16 cellular contexts compared by ENCODE assay signal in genomic region chr19:58379276-58379675, GRCh38. TPM values are rescaled to one million over a fixed set of nuclear protein-coding genes. Genes with fewer than 3 reads are reported as not detected.
A peak's percentile ranks its signal among the peaks of the same experiment; 100 is the strongest.
DNase-seq lines count a peak whose midpoint lies in the region; ATAC-seq, FAIRE-seq and TF ChIP-seq lines count a peak whose summit lies in the region.
"Had no signal": no experiment of that assay in that cellular context is flagged by ENCODE, and none has a peak within 500 bp of the region (broad histone marks: within the 10 kb centered on the region; RNA-seq: fewer than 3 reads in every experiment).

No MANE protein-coding gene starts in this region.

- H4K8ac ChIP-seq in H1 (ENCODE audit: extremely low read depth, insufficient read depth, low read length) = no peak overlapping the region; the same call in 1 of the 2 replicates
- no peak overlapping the region for H4K8ac ChIP-seq in trophoblast cell (ENCODE audit: low read depth, low read length)

- H3K36me3 ChIP-seq in OCI-LY7 (ENCODE audit: insufficient read depth, low read length) (no peaks in the 10 kb centered on the region), H1 (ENCODE audit: control insufficient read depth in 2 of 4, insufficient read depth in 4 of 4, low read length in 3 of 4) (no peaks in the 10 kb centered on the region), trophoblast cell (ENCODE audit: control insufficient read depth in 1 of 2, insufficient read depth in 2 of 2, low read length in 2 of 2) (no peaks in the 10 kb centered on the region)
- H3K36me3 ChIP-seq: right lobe of liver had no signal

- H3K27ac ChIP-seq in OCI-LY7 (ENCODE audit: low read depth, low read length, poor library complexity, severe bottlenecking) = no peak overlapping the region
- H3K27ac ChIP-seq in H1 (ENCODE audit: low read depth, low read length) = no peak overlapping the region
- H3K27ac ChIP-seq in trophoblast cell (ENCODE audit: low read depth, low read length) = no peak overlapping the region
- H3K27ac ChIP-seq: SK-N-MC had no signal

- H2BK120ac ChIP-seq in H1 (replicated peaks; ENCODE audit: low read depth, low read length) (no peak overlapping the region), trophoblast cell (ENCODE audit: insufficient read depth, low read length, poor library complexity) (no peak overlapping the region)

- H3K4me3 Mint-ChIP-seq in activated CD4-positive, alpha-beta T cell treated with anti-CD3 and anti-CD28 coated beads, Interleukin-2, amount 10 ng/mL, durations not matched to agents 7 days and 5 days = peak overlapping the region; percentile 83

- no peak overlapping the region for H4K5ac ChIP-seq in H1 (ENCODE audit: insufficient read length, low read depth, low read length)

- H2AK5ac ChIP-seq in H1 (ENCODE audit: low read depth, low read length) (no peak overlapping the region), trophoblast cell (ENCODE audit: low read length) (no peak overlapping the region)

- H3K18ac ChIP-seq in H1 (ENCODE audit: extremely low read depth, low read length) (no peak overlapping the region), trophoblast cell (ENCODE audit: low read length) (peak overlapping the region; percentile 2)

- H3K23ac ChIP-seq in H1 (ENCODE audit: insufficient read length) (no peak overlapping the region), trophoblast cell (ENCODE audit: low read length) (no peak overlapping the region)

- H3K79me2 ChIP-seq in OCI-LY7 (ENCODE audit: insufficient read depth, low read depth, low read length) (no peaks in the 10 kb centered on the region; the same call in 1 of the 2 replicates), H1 (ENCODE audit: control insufficient read depth in 1 of 2, insufficient read depth in 2 of 2, low read length in 2 of 2) (no peaks in the 10 kb centered on the region; a peak in 1 of 4 replicates), trophoblast cell (ENCODE audit: control insufficient read depth, insufficient read depth, low read length, poor library complexity) (no peaks in the 10 kb centered on the region)

- no peak for FAIRE-seq in H1 (lab: Jason Lieb, UNC)
- FAIRE-seq: frontal cortex had no signal

- TF ChIP-seq RAD21 in H1 (IDR thresholded peaks at IDR 0.05 in 1 of 2, conservative IDR thresholded peaks at IDR 0.05 in 1 of 2; ENCODE audit: low read depth in 2 of 2, low read length in 2 of 2) = no peak

- H2BK5ac ChIP-seq in H1 (ENCODE audit: low read depth, low read length) (no peak overlapping the region), trophoblast cell (ENCODE audit: low read depth, low read length, poor library complexity) (no peak overlapping the region)

- H3K9me2 ChIP-seq in OCI-LY7 (ENCODE audit: insufficient read depth, low read length) = no peaks in the 10 kb centered on the region

- intact Hi-C loops in OCI-LY7 (cut with micrococcal nuclease; ENCODE audit: unreplicated experiment) = no loop called here

- TF ChIP-seq POLR2A in H1 (IDR thresholded peaks at IDR 0.05; ENCODE audit: control extremely low read depth in 1 of 2, low read depth in 2 of 2, low read length in 2 of 2) = no peak

- H3K14ac ChIP-seq in H1 (ENCODE audit: insufficient read length) (no peak overlapping the region), trophoblast cell (ENCODE audit: low read length) (no peak overlapping the region)

- H3K4ac ChIP-seq in H1 (replicated peaks; ENCODE audit: insufficient read length, low read depth, low read length) = no peak overlapping the region
- no peak overlapping the region for H3K4ac ChIP-seq in trophoblast cell (ENCODE audit: low read depth, low read length)

- no peak overlapping the region for H2BK20ac ChIP-seq in H1 (ENCODE audit: low read length)

- H3K27me3 Mint-ChIP-seq in activated CD4-positive, alpha-beta T cell treated with anti-CD3 and anti-CD28 coated beads, Interleukin-2, amount 10 ng/mL, durations not matched to agents 7 days and 5 days = no peaks in the 10 kb centered on the region

- H2AFZ ChIP-seq in OCI-LY7 (ENCODE audit: low read length) (no peak overlapping the region), H1 (ENCODE audit: low read length) (no peak overlapping the region), trophoblast cell (ENCODE audit: insufficient read depth, low read length, poor library complexity) (no peak overlapping the region)

- no peak overlapping the region for H3K56ac ChIP-seq in H1 (replicated peaks; ENCODE audit: insufficient read length, low read depth, low read length)

- POLR2A ChIA-PET in activated CD4-positive, alpha-beta T cell treated with anti-CD3 and anti-CD28 coated beads, Interleukin-2, amount 10 ng/mL, durations not matched to agents 7 days and 5 days (lab: Charles Lee) = interaction anchor here (0.7 kb wide), 1 partner anchor 30 kb away, joined by 5 read pairs; no protein-coding TSS in a partner anchor
- POLR2A ChIA-PET in OCI-LY7 (lab: Charles Lee) (interaction anchor here (1.5 kb wide), 1 partner anchor 17 kb away, joined by 6 read pairs; the partner anchor contains the start of gene ZNF497), H1 (lab: Charles Lee; ENCODE audit: partially characterized antibody) (interaction anchor here (1.1 to 8.5 kb wide), 5 partner anchors 9 to 165 kb away, joined by 3 to 94 read pairs (median 8); partner anchors contain the start of genes TRIM28 and ZNF497)

- no peak for TF ChIP-seq EP300 in H1 (IDR thresholded peaks at IDR 0.05; ENCODE audit: borderline replicate concordance in 1 of 2, low read depth in 2 of 2, low read length in 2 of 2)

- peaks cover 23% of the 10 kb centered on the region for H3K4me1 Mint-ChIP-seq in activated CD4-positive, alpha-beta T cell treated with anti-CD3 and anti-CD28 coated beads, Interleukin-2, amount 10 ng/mL, durations not matched to agents 7 days and 5 days

- H3K27ac Mint-ChIP-seq in activated CD4-positive, alpha-beta T cell treated with anti-CD3 and anti-CD28 coated beads, Interleukin-2, amount 10 ng/mL, durations not matched to agents 7 days and 5 days = peak overlapping the region; percentile 94

- no peak overlapping the region for H4K12ac ChIP-seq in trophoblast cell (ENCODE audit: low read depth, low read length)

- TF ChIP-seq CTCF in OCI-LY7 (conservative IDR thresholded peaks at IDR 0.05; ENCODE audit: low read length) = no peak
- TF ChIP-seq CTCF in H1 (IDR thresholded peaks at IDR 0.05; ENCODE audit: control extremely low read depth in 1 of 3, insufficient read depth in 1 of 3, low read depth in 1 of 3, low read length in 3 of 3) = no peak

- H3K9ac ChIP-seq in H1 (replicated peaks in 1 of 4; ENCODE audit: extremely low read depth in 1 of 4, low read depth in 3 of 4, low read length in 3 of 4) (no peak overlapping the region), trophoblast cell (ENCODE audit: low read length) (no peak overlapping the region)

- no peak overlapping the region for H2BK15ac ChIP-seq in H1 (ENCODE audit: low read length)

- H3K4me3 ChIP-seq in OCI-LY7 (ENCODE audit: low read depth, low read length, poor library complexity, severe bottlenecking) (peak overlapping the region; percentile 71), H1 (ENCODE audit: extremely low read depth in 1 of 4, insufficient read depth in 2 of 4, low read depth in 3 of 4, low read length in 4 of 4) (no peak overlapping the region), trophoblast cell (ENCODE audit: low read depth, low read length) (no peak overlapping the region)

- H4K91ac ChIP-seq in H1 (replicated peaks; ENCODE audit: insufficient read length, low read length) (no peak overlapping the region), trophoblast cell (ENCODE audit: low read depth, low read length) (no peak overlapping the region)

- CTCF ChIA-PET in activated CD4-positive, alpha-beta T cell treated with anti-CD3 and anti-CD28 coated beads, Interleukin-2, amount 10 ng/mL, durations not matched to agents 7 days and 5 days (lab: Charles Lee) = interaction anchor here (0.6 to 1.7 kb wide), 4 partner anchors 15 to 158 kb away, joined by 3 to 5 read pairs (median 4); partner anchors contain the start of gene ZBTB45
- CTCF ChIA-PET in OCI-LY7 (lab: Charles Lee; ENCODE audit: unreplicated experiment) = no interaction called here
- CTCF ChIA-PET in H1 (lab: Charles Lee; ENCODE audit: partially characterized antibody) = interaction anchor here (1.0 to 1.7 kb wide), 4 partner anchors 8 to 17 kb away, joined by 4 to 6 read pairs (median 4); partner anchors contain the start of gene ZNF497

- H3K4me1 ChIP-seq in OCI-LY7 (ENCODE audit: insufficient read depth, low read length, poor library complexity, severe bottlenecking) (peaks cover 25% of the 10 kb centered on the region), H1 (replicated peaks in 1 of 4; ENCODE audit: control insufficient read depth in 3 of 4, insufficient read depth in 4 of 4, low read length in 3 of 4) (peaks cover 0 to 4% (median 2%) of the 10 kb centered on the region in 4 experiments; a peak in 2 of 7 replicates), trophoblast cell (ENCODE audit: control insufficient read depth in 1 of 2, insufficient read depth in 2 of 2, low read length in 2 of 2) (peaks cover 13 to 14% of the 10 kb centered on the region in 2 experiments)

- H3K27me3 ChIP-seq in H1 (replicated peaks in 1 of 4; ENCODE audit: control insufficient read depth in 3 of 4, extremely low read depth in 1 of 4, insufficient read depth in 3 of 4, low read length in 3 of 4) = no peaks in the 10 kb centered on the region
- H3K27me3 ChIP-seq in trophoblast cell (ENCODE audit: insufficient read depth, low read length) = no peaks in the 10 kb centered on the region
- H3K27me3 ChIP-seq: right lobe of liver had no signal

- no peaks in the 10 kb centered on the region for H3K36me3 Mint-ChIP-seq in activated CD4-positive, alpha-beta T cell treated with anti-CD3 and anti-CD28 coated beads, Interleukin-2, amount 10 ng/mL, durations not matched to agents 7 days and 5 days (ENCODE audit: low read depth)

- ATAC-seq in HG03196 (IDR thresholded peaks at IDR 0.05; ENCODE audit: unreplicated experiment) = no peak
- ATAC-seq: right lobe of liver had no signal

- DNase-seq in activated CD4-positive, alpha-beta T cell treated with anti-CD3 and anti-CD28 coated beads, Interleukin-2, amount 10 ng/mL, durations not matched to agents 7 days and 5 days = no peak
- no peak for DNase-seq in activated CD4-positive, alpha-beta T cell treated with anti-CD3 and anti-CD28 coated beads, Interleukin-2, amount 50 U/mL, for 48 hours
- DNase-seq in OCI-LY7 (ENCODE audit: low spot score) = no peak
- no peak for DNase-seq in H1 (ENCODE audit: low read depth in 1 of 2, low spot score in 2 of 2)
- no peak for DNase-seq in trophoblast cell
- DNase-seq in DMS79 (lab: John Stamatoyannopoulos, UW) = no peak
- DNase-seq in DMS153 treated with DMSO at 0.1 percent for 48 hours (lab: John Stamatoyannopoulos, UW; ENCODE audit: unreplicated experiment) = no peak
- DNase-seq: MM.1S, NCI-H526 had no signal

- H3K79me1 ChIP-seq in H1 (ENCODE audit: low read depth, low read length) (no peaks in the 10 kb centered on the region; the same call in 1 of the 2 replicates), trophoblast cell (ENCODE audit: low read length) (peaks cover 6% of the 10 kb centered on the region)

- H3K9me3 Mint-ChIP-seq in activated CD4-positive, alpha-beta T cell treated with anti-CD3 and anti-CD28 coated beads, Interleukin-2, amount 10 ng/mL, durations not matched to agents 7 days and 5 days = no peaks in the 10 kb centered on the region

- H3K9me3 ChIP-seq in OCI-LY7 (ENCODE audit: low read length) (no peaks in the 10 kb centered on the region), H1 (ENCODE audit: insufficient read depth in 2 of 2, low read depth in 1 of 2, low read length in 1 of 2) (no peaks in the 10 kb centered on the region), trophoblast cell (ENCODE audit: insufficient read depth, low read depth, low read length) (no peaks in the 10 kb centered on the region)
- H3K9me3 ChIP-seq: right lobe of liver had no signal

- H4K20me1 ChIP-seq in OCI-LY7 (ENCODE audit: insufficient read depth, low read length) (no peaks in the 10 kb centered on the region), H1 (replicated peaks in 1 of 2; ENCODE audit: control insufficient read depth in 1 of 2, insufficient read depth in 2 of 2, low read length in 2 of 2) (peaks cover 0 to 5% of the 10 kb centered on the region in 2 experiments)

- H2BK12ac ChIP-seq in H1 (ENCODE audit: low read depth, low read length) (no peak overlapping the region), trophoblast cell (ENCODE audit: low read length) (no peak overlapping the region)

- H3K23me2 ChIP-seq in H1 (ENCODE audit: low read depth, low read length) = peaks cover 7% of the 10 kb centered on the region

- H3K4me2 ChIP-seq in OCI-LY7 (ENCODE audit: low read length) (peak overlapping the region; percentile 91), H1 (ENCODE audit: insufficient read depth in 1 of 2, low read depth in 2 of 2, low read length in 2 of 2) (peak overlapping the region; percentile 91 to 98; a peak in 1 of 4 replicates), trophoblast cell (ENCODE audit: low read length) (no peak overlapping the region)

- 86% methylated on average over 5 of the region's 6 CpGs; no CpG with 5 or more reads in 1 of the 2 experiments for WGBS in H1 (ENCODE audit: extremely low coverage in 1 of 2, insufficient coverage in 1 of 2, insufficient read length in 1 of 2, insufficient replicate concordance in 2 of 2, low coverage in 1 of 2, low lambda C conversion rate in 2 of 2, missing lambda C conversion rate in 1 of 2), 2 experiments
- WGBS in trophoblast cell (ENCODE audit: extremely low coverage, insufficient coverage, insufficient read length) = no CpG with 5 or more reads among the region's 6 CpGs

- no TSS peak for BruUV-seq in OCI-LY7 (replicated peaks; lab: Mats Ljungman, UMichigan)

RNA-seq across cellular contexts. Expression of gene ZNF837, which starts 1.6 kb away (rescaled TPM):
- total RNA-seq in activated CD4-positive, alpha-beta T cell treated with anti-CD3 and anti-CD28 coated beads, Interleukin-2, amount 10 ng/mL, durations not matched to agents 7 days and 5 days = 1 to 10 TPM; 1.5 to 2.3 TPM
- total RNA-seq in OCI-LY7 (2014; rRNA removed; shearing (Covaris generic)) = 1.8 and 3.0 TPM in 2 replicates
- total RNA-seq in OCI-LY7 (2022) = 5.3 and 5.8 TPM in 2 replicates
- 1.9 and 2.7 TPM in 2 replicates for total RNA-seq in H1 (2021; fragmentation: NEBNext Ultra II Directional; extraction: Animal tissue kit (Norgen Biotek cat#: 25700))
- polyA plus RNA-seq in H1 (2011; rRNA removed) = 3.3 and 6.6 TPM in 2 replicates
- polyA plus RNA-seq in H1 (2011; cell fraction: cytosol; rRNA removed) = 4.1 TPM
- 4.7 TPM for polyA plus RNA-seq in H1 (2011; cell fraction: nucleus; rRNA removed)
- 2.4 to 3.5 TPM (median 2.8 TPM) in 4 replicates for polyA plus RNA-seq in H1 (2012, experiment 1 of 2)
- 3.7 TPM for polyA plus RNA-seq in H1 (2012, experiment 2 of 2)
- 1.5 TPM for polyA plus RNA-seq in H1 (2013, experiment 1 of 2)
- 1.5 TPM for polyA plus RNA-seq in H1 (2013, experiment 2 of 2)
- polyA minus RNA-seq in H1 (2011; rRNA and poly(A)+ RNA removed) = 0.27 and 0.54 TPM in 2 replicates
- 2.3 TPM for polyA minus RNA-seq in H1 (2011; cell fraction: cytosol; rRNA and poly(A)+ RNA removed)
- polyA minus RNA-seq in H1 (2011; cell fraction: nucleus; rRNA and poly(A)+ RNA removed) = 1.8 TPM
- 2.0 and 2.1 TPM in 2 replicates for polyA plus RNA-seq in trophoblast cell (2013)

RNA-seq across cellular contexts. Expression of gene RPS5, which starts 7.8 kb away (rescaled TPM):
- total RNA-seq in activated CD4-positive, alpha-beta T cell treated with anti-CD3 and anti-CD28 coated beads, Interleukin-2, amount 10 ng/mL, durations not matched to agents 7 days and 5 days = 1,000 to 10,000 TPM in 1 of 2 experiments, 100 to 1,000 TPM in 1; 918 to 1,077 TPM
- total RNA-seq in OCI-LY7 (2014; rRNA removed; shearing (Covaris generic)) = 3,315 and 3,333 TPM in 2 replicates
- total RNA-seq in OCI-LY7 (2022) = 1,573 and 1,607 TPM in 2 replicates
- total RNA-seq in H1 (2021; fragmentation: NEBNext Ultra II Directional; extraction: Animal tissue kit (Norgen Biotek cat#: 25700)) = 1,554 and 1,557 TPM in 2 replicates
- 5,731 and 5,910 TPM in 2 replicates for polyA plus RNA-seq in H1 (2011; rRNA removed)
- 4,964 TPM for polyA plus RNA-seq in H1 (2011; cell fraction: cytosol; rRNA removed)
- 4,758 TPM for polyA plus RNA-seq in H1 (2011; cell fraction: nucleus; rRNA removed)
- polyA plus RNA-seq in H1 (2012, experiment 1 of 2) = 1,384 to 2,769 TPM (median 2,624 TPM) in 4 replicates
- 4,606 TPM for polyA plus RNA-seq in H1 (2012, experiment 2 of 2)
- polyA plus RNA-seq in H1 (2013, experiment 1 of 2) = 1,774 TPM
- 1,569 TPM for polyA plus RNA-seq in H1 (2013, experiment 2 of 2)
- 2,194 and 2,867 TPM in 2 replicates for polyA minus RNA-seq in H1 (2011; rRNA and poly(A)+ RNA removed)
- polyA minus RNA-seq in H1 (2011; cell fraction: cytosol; rRNA and poly(A)+ RNA removed) = 1,050 TPM
- polyA minus RNA-seq in H1 (2011; cell fraction: nucleus; rRNA and poly(A)+ RNA removed) = 966 TPM
- polyA plus RNA-seq in trophoblast cell (2013) = 888 and 902 TPM in 2 replicates

RNA-seq across cellular contexts. Expression of gene RNF225, which starts 16.2 kb away (rescaled TPM):
- under 1 TPM; 0.35 to 0.74 TPM for total RNA-seq in activated CD4-positive, alpha-beta T cell treated with anti-CD3 and anti-CD28 coated beads, Interleukin-2, amount 10 ng/mL, durations not matched to agents 7 days and 5 days
- 0.75 and 2.1 TPM in 2 replicates for total RNA-seq in OCI-LY7 (2014; rRNA removed; shearing (Covaris generic))
- total RNA-seq in OCI-LY7 (2022) = 0.77 and 1.7 TPM in 2 replicates
- 1.0 and 1.2 TPM in 2 replicates for total RNA-seq in H1 (2021; fragmentation: NEBNext Ultra II Directional; extraction: Animal tissue kit (Norgen Biotek cat#: 25700))
- polyA plus RNA-seq in H1 (2011; rRNA removed) = 0.17 TPM in 2 replicates
- polyA plus RNA-seq in H1 (2011; cell fraction: cytosol; rRNA removed) = 0.40 TPM
- 0.97 TPM for polyA plus RNA-seq in H1 (2011; cell fraction: nucleus; rRNA removed)
- polyA plus RNA-seq in H1 (2012, experiment 1 of 2) = 0.39 TPM in 1 of 4 replicates, not detected in the others
- not detected for polyA plus RNA-seq in H1 (2012, experiment 2 of 2)
- 0.26 TPM for polyA plus RNA-seq in H1 (2013, experiment 1 of 2)
- 0.26 TPM for polyA plus RNA-seq in H1 (2013, experiment 2 of 2)
- polyA minus RNA-seq in H1 (2011; rRNA and poly(A)+ RNA removed) = not detected in 2 replicates
- polyA minus RNA-seq in H1 (2011; cell fraction: cytosol; rRNA and poly(A)+ RNA removed) = not detected
- polyA minus RNA-seq in H1 (2011; cell fraction: nucleus; rRNA and poly(A)+ RNA removed) = 2.3 TPM
- polyA plus RNA-seq in trophoblast cell (2013) = 0.71 and 0.76 TPM in 2 replicates
- total RNA-seq: cerebellum, frontal cortex, H4, liver, right lobe of liver had no signal
- polyA plus RNA-seq: liver had no signal

RNA-seq across cellular contexts. Expression of gene ZNF497, which starts 16.7 kb away (rescaled TPM):
- 1 to 10 TPM in 1 of 2 experiments, under 1 TPM in 1; 0.98 to 1.4 TPM for total RNA-seq in activated CD4-positive, alpha-beta T cell treated with anti-CD3 and anti-CD28 coated beads, Interleukin-2, amount 10 ng/mL, durations not matched to agents 7 days and 5 days
- 2.8 and 3.6 TPM in 2 replicates for total RNA-seq in OCI-LY7 (2014; rRNA removed; shearing (Covaris generic))
- total RNA-seq in OCI-LY7 (2022) = 4.5 and 6.1 TPM in 2 replicates
- 0.93 and 1.0 TPM in 2 replicates for total RNA-seq in H1 (2021; fragmentation: NEBNext Ultra II Directional; extraction: Animal tissue kit (Norgen Biotek cat#: 25700))
- polyA plus RNA-seq in H1 (2011; rRNA removed) = 1.4 and 2.0 TPM in 2 replicates
- polyA plus RNA-seq in H1 (2011; cell fraction: cytosol; rRNA removed) = 1.4 TPM
- polyA plus RNA-seq in H1 (2011; cell fraction: nucleus; rRNA removed) = 6.2 TPM
- polyA plus RNA-seq in H1 (2012, experiment 1 of 2) = 1.7 to 2.7 TPM (median 2.4 TPM) in 4 replicates
- polyA plus RNA-seq in H1 (2012, experiment 2 of 2) = 1.5 TPM
- 0.45 TPM for polyA plus RNA-seq in H1 (2013, experiment 1 of 2)
- 0.31 TPM for polyA plus RNA-seq in H1 (2013, experiment 2 of 2)
- polyA minus RNA-seq in H1 (2011; rRNA and poly(A)+ RNA removed) = 1.0 and 1.7 TPM in 2 replicates
- 2.5 TPM for polyA minus RNA-seq in H1 (2011; cell fraction: cytosol; rRNA and poly(A)+ RNA removed)
- polyA minus RNA-seq in H1 (2011; cell fraction: nucleus; rRNA and poly(A)+ RNA removed) = 1.7 TPM
- polyA plus RNA-seq in trophoblast cell (2013) = 0.61 and 0.68 TPM in 2 replicates

RNA-seq across cellular contexts. Expression of gene A1BG, which starts 26.0 kb away (rescaled TPM):
- total RNA-seq in activated CD4-positive, alpha-beta T cell treated with anti-CD3 and anti-CD28 coated beads, Interleukin-2, amount 10 ng/mL, durations not matched to agents 7 days and 5 days = 1 to 10 TPM; 2.0 to 4.5 TPM
- 21.3 and 47.2 TPM in 2 replicates for total RNA-seq in OCI-LY7 (2014; rRNA removed; shearing (Covaris generic))
- total RNA-seq in OCI-LY7 (2022) = 24.5 and 26.9 TPM in 2 replicates
- total RNA-seq in H1 (2021; fragmentation: NEBNext Ultra II Directional; extraction: Animal tissue kit (Norgen Biotek cat#: 25700)) = 19.9 and 20.8 TPM in 2 replicates
- polyA plus RNA-seq in H1 (2011; rRNA removed) = 69.6 and 108 TPM in 2 replicates
- 43.4 TPM for polyA plus RNA-seq in H1 (2011; cell fraction: cytosol; rRNA removed)
- 26.6 TPM for polyA plus RNA-seq in H1 (2011; cell fraction: nucleus; rRNA removed)
- 11.4 to 25.4 TPM (median 23.1 TPM) in 4 replicates for polyA plus RNA-seq in H1 (2012, experiment 1 of 2)
- 102 TPM for polyA plus RNA-seq in H1 (2012, experiment 2 of 2)
- 26.4 TPM for polyA plus RNA-seq in H1 (2013, experiment 1 of 2)
- polyA plus RNA-seq in H1 (2013, experiment 2 of 2) = 32.6 TPM
- polyA minus RNA-seq in H1 (2011; rRNA and poly(A)+ RNA removed) = 0.49 and 1.1 TPM in 2 replicates
- 6.5 TPM for polyA minus RNA-seq in H1 (2011; cell fraction: cytosol; rRNA and poly(A)+ RNA removed)
- polyA minus RNA-seq in H1 (2011; cell fraction: nucleus; rRNA and poly(A)+ RNA removed) = 1.7 TPM
- 5.4 and 6.9 TPM in 2 replicates for polyA plus RNA-seq in trophoblast cell (2013)
